ENCODE assay signal across 16 cellular contexts in genomic region chr21:44445413-44445812, GRCh38. TPM values are rescaled to one million over a fixed set of nuclear protein-coding genes. Genes with fewer than 3 reads are reported as not detected.
DNase-seq lines count a peak whose midpoint lies in the region; ATAC-seq and TF ChIP-seq lines count a peak whose summit lies in the region.
"Had no signal": no experiment of that assay in that cellular context is flagged by ENCODE, and none has a peak within 500 bp of the region (broad histone marks: within the 10 kb centered on the region; RNA-seq: fewer than 3 reads in every experiment).

No MANE protein-coding gene starts in this region.

- no peaks in the 10 kb centered on the region for H3K9me3 Mint-ChIP-seq in mesothelial cell of epicardium
- H3K9me3 Mint-ChIP-seq: CD4-positive, alpha-beta T cell; GM23338 had no signal

- 85% methylated on average over 16 of the region's 16 CpGs for WGBS in sigmoid colon, 2 donors

- peak overlapping the region; percentile 91 for H3K27ac Mint-ChIP-seq in mesothelial cell of epicardium
- H3K27ac Mint-ChIP-seq: CD4-positive, alpha-beta T cell; GM23338 had no signal

- H3K4me3 Mint-ChIP-seq in mesothelial cell of epicardium, result no peak overlapping the region
- H3K4me3 Mint-ChIP-seq: CD4-positive, alpha-beta T cell; GM23338 had no signal

- H3K36me3 ChIP-seq in left ventricle myocardium inferior (no peaks in the 10 kb centered on the region), sigmoid colon (no peaks in the 10 kb centered on the region), BE2C (no peaks in the 10 kb centered on the region)

- H3K4me3 ChIP-seq in left ventricle myocardium inferior (no peak overlapping the region), sigmoid colon (no peak overlapping the region), BE2C (ENCODE audit: low read depth, low read length) (no peak overlapping the region)
- H3K4me3 ChIP-seq: GM23338 had no signal

- peaks cover 42% of the 10 kb centered on the region for H3K27me3 ChIP-seq in left ventricle myocardium inferior (ENCODE audit: low read depth)
- no peaks in the 10 kb centered on the region for H3K27me3 ChIP-seq in sigmoid colon
- peaks cover 17% of the 10 kb centered on the region for H3K27me3 ChIP-seq in BE2C

- no peaks in the 10 kb centered on the region for H3K27me3 Mint-ChIP-seq in mesothelial cell of epicardium (ENCODE audit: low read depth)

- H3K9me3 ChIP-seq in left ventricle myocardium inferior (replicated peaks), result no peaks in the 10 kb centered on the region
- H3K9me3 ChIP-seq in sigmoid colon, result no peaks in the 10 kb centered on the region
- H3K9me3 ChIP-seq in BE2C, result no peaks in the 10 kb centered on the region
- H3K9me3 ChIP-seq: Caco-2 had no signal

- peaks cover 8% of the 10 kb centered on the region for H3K4me1 Mint-ChIP-seq in mesothelial cell of epicardium
- H3K4me1 Mint-ChIP-seq: GM23338 had no signal

- no peaks in the 10 kb centered on the region for H3K4me1 ChIP-seq in left ventricle myocardium inferior
- H3K4me1 ChIP-seq in sigmoid colon, result peaks cover 0 to 10% (median 0%) of the 10 kb centered on the region in 4 donors
- no peaks in the 10 kb centered on the region; the same call in 1 of the 2 replicates for H3K4me1 ChIP-seq in BE2C

- no peak for TF ChIP-seq EP300 in sigmoid colon (IDR thresholded peaks at IDR 0.05)

- H3K36me3 Mint-ChIP-seq in mesothelial cell of epicardium, result no peaks in the 10 kb centered on the region

- no peak overlapping the region for H3K27ac ChIP-seq in left ventricle myocardium inferior (replicated peaks)
- H3K27ac ChIP-seq in sigmoid colon, result no peak overlapping the region
- H3K27ac ChIP-seq: C4-2B had no signal

- DNase-seq in left ventricle myocardium inferior (peak; percentile 1), Right ventricle myocardium superior (no peak), mesothelial cell of epicardium (ENCODE audit: low spot score in 2 of 2, unreplicated experiment in 2 of 2) (no peak), sigmoid colon (peak; percentile 19), hypothalamus (lab: John Stamatoyannopoulos, UW) (no peak), DMS 273 treated with DMSO at 0.1 percent for 48 hours (lab: John Stamatoyannopoulos, UW) (no peak), BE2C (no peak)
- DNase-seq: ACHN, Caco-2, DMS153, DMS79, GDM1, HCEC 1CT had no signal

- no peak for TF ChIP-seq POLR2A in sigmoid colon (IDR thresholded peaks at IDR 0.05)

- no peak for ATAC-seq in Right ventricle myocardium superior (ENCODE audit: poor library complexity)

- TF ChIP-seq CTCF in left ventricle myocardium inferior (IDR thresholded peaks at IDR 0.05; ENCODE audit: borderline replicate concordance) (no peak), mesothelial cell of epicardium (IDR thresholded peaks at IDR 0.05; ENCODE audit: unreplicated experiment) (no peak), sigmoid colon (IDR thresholded peaks at IDR 0.05) (no peak), BE2C (IDR thresholded peaks at IDR 0.05; ENCODE audit: low read depth, low read length) (no peak)

- intact Hi-C loops in left ventricle myocardium inferior (cut with micrococcal nuclease), result no loop called here
- intact Hi-C loops in Right ventricle myocardium superior (cut with DNase I), result no loop called here
- intact Hi-C loops in sigmoid colon (cut with DNase I), result no loop called here

RNA-seq across cellular contexts. Expression of gene LRRC3, which starts 9.9 kb away (rescaled TPM):
- 1.8 TPM for total RNA-seq in left ventricle myocardium inferior
- 2.7 TPM for total RNA-seq in Right ventricle myocardium superior
- total RNA-seq in mesothelial cell of epicardium, result 10.9 to 11.9 TPM (median 11.8 TPM) in 3 replicates
- total RNA-seq in sigmoid colon, result 1 to 10 TPM; 3.9 to 7.1 (median 5.4) TPM
- polyA plus RNA-seq in sigmoid colon, result 1 to 10 TPM in 1 of 3 donors, under 1 TPM in 2; under 0.01 to 2.9 (median 0.46) TPM
- polyA plus RNA-seq in BE2C (2012; ENCODE audit: insufficient read depth, insufficient read length, low read depth), result not detected

Comparison
In these comparisons a context has a peak if more than half of its experiments do, and no peak if none do; other contexts are left out.
1. DNase-seq: peak in left ventricle myocardium inferior (single experiment) and sigmoid colon (single experiment); none in Right ventricle myocardium superior (single experiment), mesothelial cell of epicardium (0 of 2), hypothalamus (0 of 51), DMS 273 treated with DMSO at 0.1 percent for 48 hours (single experiment) and BE2C (single experiment).